In the genomic region with DNA sequence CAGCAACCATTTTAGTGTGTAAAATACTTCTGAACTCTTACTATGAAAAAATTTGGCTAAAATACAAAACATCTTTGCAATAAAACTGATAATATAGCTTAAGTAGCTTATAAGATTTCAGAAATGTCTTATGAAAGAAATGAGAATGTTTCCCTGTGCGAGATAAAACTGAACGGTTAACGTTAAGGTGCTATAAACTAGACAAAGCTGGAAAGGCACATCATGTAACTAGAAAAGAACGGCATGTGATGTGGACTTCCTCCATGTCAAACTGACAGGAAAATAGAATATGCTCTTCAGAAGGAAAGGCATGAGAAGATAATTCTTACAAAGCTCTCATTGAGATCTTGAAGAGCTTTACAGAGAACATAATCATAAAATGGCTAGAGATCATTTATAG, we compare ENCODE assay signal across 18 cellular contexts. TPM values are rescaled to one million over a fixed set of nuclear protein-coding genes. Genes with fewer than 3 reads are reported as not detected.
DNase-seq lines count a peak whose midpoint lies in the region; ATAC-seq, FAIRE-seq and TF ChIP-seq lines count a peak whose summit lies in the region.
"Had no signal": no experiment of that assay in that cellular context is flagged by ENCODE, and none has a peak within 500 bp of the region (broad histone marks: within the 10 kb centered on the region; RNA-seq: fewer than 3 reads in every experiment).

No MANE protein-coding gene starts in this region.

- peaks cover 0 to 6% (median 0%) of the 10 kb centered on the region in 3 experiments for H3K36me3 ChIP-seq in naive thymus-derived CD4-positive, alpha-beta T cell (ENCODE audit: control insufficient read depth in 2 of 3, insufficient read depth in 3 of 3, low read length in 3 of 3)
- peaks cover 7% of the 10 kb centered on the region; the same call in 1 of the 2 replicates for H3K36me3 ChIP-seq in PC-3 (ENCODE audit: low read depth, low read length)

- no peak overlapping the region for H3K4me2 ChIP-seq in PC-3 (ENCODE audit: low read length)
- H3K4me2 ChIP-seq: A549 had no signal

- peaks cover 0 to under 1% (median 0%) of the 10 kb centered on the region in 3 experiments for H3K9me3 ChIP-seq in naive thymus-derived CD4-positive, alpha-beta T cell (ENCODE audit: control insufficient read depth in 2 of 3, low read length in 3 of 3)
- H3K9me3 ChIP-seq in PC-3 (ENCODE audit: low read length): no peaks in the 10 kb centered on the region
- H3K9me3 ChIP-seq: body of pancreas had no signal

- peaks cover 23% of the 10 kb centered on the region for H3K9me3 Mint-ChIP-seq in activated CD4-positive, alpha-beta T cell treated with anti-CD3 and anti-CD28 coated beads for 36 hours (ENCODE audit: low read depth)
- peaks cover under 1% of the 10 kb centered on the region for H3K9me3 Mint-ChIP-seq in central memory CD8-positive, alpha-beta T cell
- H3K9me3 Mint-ChIP-seq in naive thymus-derived CD4-positive, alpha-beta T cell: peaks cover 0 to 42% (median 20%) of the 10 kb centered on the region in 11 donors

- no peak for DNase-seq in activated CD4-positive, alpha-beta T cell treated with anti-CD3 and anti-CD28 coated beads for 36 hours
- DNase-seq in activated CD4-positive, alpha-beta T cell treated with anti-CD3 and anti-CD28 coated beads for 1 hour: no peak
- DNase-seq in H54 (ENCODE audit: insufficient read length, low spot score) (no peak), PC-3 (no peak), SHP77 (lab: John Stamatoyannopoulos, UW) (no peak), NCI-H774 (lab: John Stamatoyannopoulos, UW) (no peak)
- DNase-seq in central memory CD8-positive, alpha-beta T cell (ENCODE audit: low spot score in 2 of 2): no peak
- DNase-seq in naive thymus-derived CD4-positive, alpha-beta T cell: peak in 1 of 9 donors; percentile 11
- DNase-seq: activated effector memory CD4-positive, alpha-beta T cell treated with anti-CD3 and anti-CD28 coated beads, Interleukin-2, amount 50 U/mL, for 16 hours; body of pancreas; esophagus squamous epithelium; GF-D8; heart right ventricle; kidney; NCI-H2107; SIG-M5; stimulated activated naive CD8-positive, alpha-beta T cell treated with anti-CD3 and anti-CD28 coated beads, Interleukin-15, Interleukin-2, amounts not matched to agents 100 U/mL and 50 U/mL, for 24 hours had no signal

- ATAC-seq in activated CD4-positive, alpha-beta T cell treated with anti-CD3 and anti-CD28 coated beads for 36 hours: no peak
- ATAC-seq in central memory CD8-positive, alpha-beta T cell (replicated peaks; ENCODE audit: extremely low read depth, poor library complexity, severe bottlenecking): no peak
- no peak for ATAC-seq in naive thymus-derived CD4-positive, alpha-beta T cell
- no peak for ATAC-seq in PC-3
- ATAC-seq: A549; body of pancreas; stimulated activated naive CD8-positive, alpha-beta T cell treated with anti-CD3 and anti-CD28 coated beads, Interleukin-15, Interleukin-2, amounts not matched to agents 100 U/mL and 50 U/mL, for 24 hours had no signal

- no peak overlapping the region for H3K4me3 ChIP-seq in naive thymus-derived CD4-positive, alpha-beta T cell (ENCODE audit: low read length)
- no peak overlapping the region for H3K4me3 ChIP-seq in PC-3 (ENCODE audit: low read length)
- H3K4me3 ChIP-seq: A549, body of pancreas, esophagus squamous epithelium, heart right ventricle had no signal

- H3K4me3 Mint-ChIP-seq in activated CD4-positive, alpha-beta T cell treated with anti-CD3 and anti-CD28 coated beads for 36 hours: no peak overlapping the region
- no peak overlapping the region for H3K4me3 Mint-ChIP-seq in central memory CD8-positive, alpha-beta T cell
- H3K4me3 Mint-ChIP-seq in naive thymus-derived CD4-positive, alpha-beta T cell: peak overlapping the region; percentile 11 to 67 (median 44)

- BruUV-seq in PC-3 (replicated peaks; lab: Mats Ljungman, UMichigan): no TSS peak

- TF ChIP-seq CTCF in PC-3 (conservative IDR thresholded peaks at IDR 0.05; ENCODE audit: low read depth, low read length): no peak

- H3K79me2 ChIP-seq in PC-3 (ENCODE audit: low read length): peaks cover 95% of the 10 kb centered on the region

- H3K27me3 Mint-ChIP-seq in activated CD4-positive, alpha-beta T cell treated with anti-CD3 and anti-CD28 coated beads for 36 hours: no peaks in the 10 kb centered on the region
- H3K27me3 Mint-ChIP-seq in central memory CD8-positive, alpha-beta T cell: no peaks in the 10 kb centered on the region
- no peaks in the 10 kb centered on the region for H3K27me3 Mint-ChIP-seq in naive thymus-derived CD4-positive, alpha-beta T cell

- H3F3A ChIP-seq in PC-3 (ENCODE audit: low read length, unreplicated experiment): no peaks in the 10 kb centered on the region

- CTCF ChIA-PET in activated CD4-positive, alpha-beta T cell treated with anti-CD3 and anti-CD28 coated beads for 36 hours (lab: Charles Lee): interaction anchor here (1.0 to 1.9 kb wide), 6 partner anchors 10 to 115 kb away, joined by 3 to 6 read pairs (median 4); a partner anchor contains a TSS
- CTCF ChIA-PET in naive thymus-derived CD4-positive, alpha-beta T cell (lab: Charles Lee): interaction anchor here (1.1 kb wide), 1 partner anchor 21 kb away, joined by 3 read pairs; no protein-coding TSS in a partner anchor
- CTCF ChIA-PET in PC-3 (lab: Charles Lee): no interaction called here

- H3K4me1 Mint-ChIP-seq in activated CD4-positive, alpha-beta T cell treated with anti-CD3 and anti-CD28 coated beads for 36 hours: peaks cover 65% of the 10 kb centered on the region
- peaks cover 72% of the 10 kb centered on the region for H3K4me1 Mint-ChIP-seq in central memory CD8-positive, alpha-beta T cell
- H3K4me1 Mint-ChIP-seq in naive thymus-derived CD4-positive, alpha-beta T cell: peaks cover 45 to 77% (median 74%) of the 10 kb centered on the region in 7 donors

- peaks cover 53% of the 10 kb centered on the region for H3K36me3 Mint-ChIP-seq in activated CD4-positive, alpha-beta T cell treated with anti-CD3 and anti-CD28 coated beads for 36 hours (ENCODE audit: low read depth)
- H3K36me3 Mint-ChIP-seq in central memory CD8-positive, alpha-beta T cell (ENCODE audit: insufficient read depth): peaks cover 4% of the 10 kb centered on the region
- H3K36me3 Mint-ChIP-seq in naive thymus-derived CD4-positive, alpha-beta T cell: peaks cover 16 to 56% (median 45%) of the 10 kb centered on the region in 5 donors

- no peaks in the 10 kb centered on the region for H3K27me3 ChIP-seq in naive thymus-derived CD4-positive, alpha-beta T cell (ENCODE audit: control insufficient read depth in 2 of 2, insufficient read depth in 2 of 2, low read length in 2 of 2)
- H3K27me3 ChIP-seq in PC-3 (ENCODE audit: low read length): no peaks in the 10 kb centered on the region
- H3K27me3 ChIP-seq: body of pancreas, esophagus squamous epithelium, heart right ventricle had no signal

- TF ChIP-seq POLR2A in H54 (IDR thresholded peaks at IDR 0.05; ENCODE audit: low read depth, low read length): no peak

- peaks cover 6 to 16% of the 10 kb centered on the region in 2 donors for H3K4me1 ChIP-seq in naive thymus-derived CD4-positive, alpha-beta T cell (ENCODE audit: control insufficient read depth in 2 of 2, insufficient read depth in 2 of 2, low read length in 2 of 2)
- H3K4me1 ChIP-seq in PC-3 (ENCODE audit: insufficient read depth, low read length): peaks cover 9% of the 10 kb centered on the region
- H3K4me1 ChIP-seq: A549 had no signal

- peak overlapping the region; percentile 2 for H3K27ac ChIP-seq in naive thymus-derived CD4-positive, alpha-beta T cell (ENCODE audit: low read depth, low read length)
- no peak overlapping the region for H3K27ac ChIP-seq in PC-3 (ENCODE audit: low read length)
- H3K27ac ChIP-seq: A549, body of pancreas had no signal

- H3K9me2 ChIP-seq in PC-3 (replicated peaks; ENCODE audit: low read length): no peaks in the 10 kb centered on the region

- no peak overlapping the region for H3K9ac ChIP-seq in PC-3 (ENCODE audit: low read length)

- H2AFZ ChIP-seq in PC-3 (ENCODE audit: low read length): no peak overlapping the region

- H4K20me1 ChIP-seq in PC-3 (ENCODE audit: low read length): no peaks in the 10 kb centered on the region

- FAIRE-seq in H54 (lab: Jason Lieb, UNC): peak; percentile 41
- FAIRE-seq: A549, kidney had no signal

- peak overlapping the region; percentile 11 for H3K27ac Mint-ChIP-seq in activated CD4-positive, alpha-beta T cell treated with anti-CD3 and anti-CD28 coated beads for 36 hours
- peak overlapping the region; percentile 86 for H3K27ac Mint-ChIP-seq in central memory CD8-positive, alpha-beta T cell (ENCODE audit: low read depth)
- H3K27ac Mint-ChIP-seq in naive thymus-derived CD4-positive, alpha-beta T cell: peak overlapping the region; percentile 38 to 86 (median 51)

- POLR2A ChIA-PET in activated CD4-positive, alpha-beta T cell treated with anti-CD3 and anti-CD28 coated beads for 36 hours (lab: Charles Lee): no interaction called here
- POLR2A ChIA-PET in naive thymus-derived CD4-positive, alpha-beta T cell (lab: Charles Lee): interaction anchor here (1.4 kb wide), 1 partner anchor 146 kb away, joined by 3 read pairs; a partner anchor contains a TSS
- POLR2A ChIA-PET in PC-3 (lab: Charles Lee; ENCODE audit: unreplicated experiment): no interaction called here

- intact Hi-C loops in activated CD4-positive, alpha-beta T cell treated with anti-CD3 and anti-CD28 coated beads for 36 hours (cut with DNase I, micrococcal nuclease): no loop called here
- intact Hi-C loops in naive thymus-derived CD4-positive, alpha-beta T cell (cut with micrococcal nuclease): loop anchor here in 1 of 2 donors (5.0 kb wide), 1 partner anchor 36 kb away; a partner anchor contains a TSS
- intact Hi-C loops in PC-3 (cut with micrococcal nuclease): no loop called here

RNA-seq across cellular contexts. Expression of a gene that starts 36.5 kb away (rescaled TPM):
- 10 to 100 TPM; 30.4 to 31.9 TPM for total RNA-seq in activated CD4-positive, alpha-beta T cell treated with anti-CD3 and anti-CD28 coated beads for 36 hours
- total RNA-seq in naive thymus-derived CD4-positive, alpha-beta T cell: 10 to 100 TPM; 41.1 to 59.6 (median 47.3) TPM
- 10 to 100 TPM; 39.1 to 51.4 TPM for polyA plus RNA-seq in naive thymus-derived CD4-positive, alpha-beta T cell
- 15.3 and 16.5 TPM in 2 replicates for total RNA-seq in PC-3 (2014; rRNA removed)

RNA-seq across cellular contexts. Expression of a gene that starts 59.2 kb away (rescaled TPM):
- total RNA-seq in activated CD4-positive, alpha-beta T cell treated with anti-CD3 and anti-CD28 coated beads for 36 hours: 1 to 10 TPM in 1 of 2 experiments, under 1 TPM in 1; 0.93 to 1.1 TPM
- 1 to 10 TPM; 1.7 to 3.5 (median 2.4) TPM for total RNA-seq in naive thymus-derived CD4-positive, alpha-beta T cell
- under 1 TPM in 1 of 2 donors, not detected in 1; 0.33 TPM for polyA plus RNA-seq in naive thymus-derived CD4-positive, alpha-beta T cell
- 0.73 and 1.2 TPM in 2 replicates for total RNA-seq in PC-3 (2014; rRNA removed)

Comparison
In these comparisons a context has a peak if more than half of its experiments do, and no peak if none do; other contexts are left out.
1. H3K27ac Mint-ChIP-seq: peak in every context shown above with its lines; median percentile 86 in central memory CD8-positive, alpha-beta T cell; 51 in naive thymus-derived CD4-positive, alpha-beta T cell; 11 in activated CD4-positive, alpha-beta T cell treated with anti-CD3 and anti-CD28 coated beads for 36 hours.
2. H3K4me3 Mint-ChIP-seq: peak in naive thymus-derived CD4-positive, alpha-beta T cell (10 of 10); none in activated CD4-positive, alpha-beta T cell treated with anti-CD3 and anti-CD28 coated beads for 36 hours (single experiment) and central memory CD8-positive, alpha-beta T cell (single experiment).